8 cellular contexts compared by ENCODE assay signal in genomic region chr9:78297672-78297961, GRCh38. TPM values are rescaled to one million over a fixed set of nuclear protein-coding genes. Genes with fewer than 3 reads are reported as not detected.
A peak's percentile ranks its signal among the peaks of the same experiment; 100 is the strongest.
DNase-seq lines count a peak whose midpoint lies in the region; ATAC-seq and TF ChIP-seq lines count a peak whose summit lies in the region.

No MANE protein-coding gene starts in this region.

- H3K4me1 Mint-ChIP-seq in brain = peaks cover 71% of the 10 kb centered on the region
- H3K4me1 Mint-ChIP-seq in mesothelial cell of epicardium = peaks cover 24% of the 10 kb centered on the region

- DNase-seq in mesothelial cell of epicardium (ENCODE audit: low spot score in 2 of 2, unreplicated experiment in 2 of 2) = no peak

- H3K27ac Mint-ChIP-seq in brain (peak overlapping the region; percentile 96 to 99 (median 98)), mesothelial cell of epicardium (peak overlapping the region; percentile 61)

- ATAC-seq in GM18499 (IDR thresholded peaks at IDR 0.05; ENCODE audit: insufficient read depth, unreplicated experiment) = peak; percentile 36
- peak; percentile 27 for ATAC-seq in HG03558 (IDR thresholded peaks at IDR 0.05; ENCODE audit: extremely low read depth, unreplicated experiment)
- ATAC-seq in GM19455 (IDR thresholded peaks at IDR 0.05; ENCODE audit: unreplicated experiment) = no peak
- no peak for ATAC-seq in HG02970 (IDR thresholded peaks at IDR 0.05; ENCODE audit: low FRiP score, unreplicated experiment)
- ATAC-seq in GM19463 (IDR thresholded peaks at IDR 0.05; ENCODE audit: unreplicated experiment) = no peak
- no peak for ATAC-seq in GM21526 (IDR thresholded peaks at IDR 0.05; ENCODE audit: low FRiP score, unreplicated experiment)

- H3K4me3 Mint-ChIP-seq in brain (peak overlapping the region; percentile 96 to 99 (median 99)), mesothelial cell of epicardium (peak overlapping the region; percentile 84)

- H3K27me3 Mint-ChIP-seq in brain (peaks cover 3% of the 10 kb centered on the region), mesothelial cell of epicardium (ENCODE audit: low read depth) (no peaks in the 10 kb centered on the region)

- TF ChIP-seq CTCF in brain (conservative IDR thresholded peaks at IDR 0.05) (no peak), mesothelial cell of epicardium (IDR thresholded peaks at IDR 0.05; ENCODE audit: unreplicated experiment) (no peak)

- H3K9me3 Mint-ChIP-seq in brain (peaks cover 0 to 7% (median 0%) of the 10 kb centered on the region in 5 experiments), mesothelial cell of epicardium (no peaks in the 10 kb centered on the region)

- H3K36me3 Mint-ChIP-seq in brain (peaks cover 40% of the 10 kb centered on the region), mesothelial cell of epicardium (peaks cover 8% of the 10 kb centered on the region)

RNA-seq across cellular contexts. Expression of gene PSAT1, which starts 0.7 kb away (rescaled TPM):
- polyA plus RNA-seq in brain (ENCODE audit: insufficient read depth, low read depth, low replicate concordance) = 164 TPM
- 29.9 to 32.5 TPM (median 30.7 TPM) in 3 replicates for total RNA-seq in mesothelial cell of epicardium

Comparison
In these comparisons a context has a peak if more than half of its experiments do, and no peak if none do; other contexts are left out.
1. ATAC-seq: peak in GM18499 (single experiment) and HG03558 (single experiment); none in GM19455 (single experiment), HG02970 (single experiment), GM19463 (single experiment) and GM21526 (single experiment).